ENCODE assay signal across 8 cellular contexts in the genomic region with DNA sequence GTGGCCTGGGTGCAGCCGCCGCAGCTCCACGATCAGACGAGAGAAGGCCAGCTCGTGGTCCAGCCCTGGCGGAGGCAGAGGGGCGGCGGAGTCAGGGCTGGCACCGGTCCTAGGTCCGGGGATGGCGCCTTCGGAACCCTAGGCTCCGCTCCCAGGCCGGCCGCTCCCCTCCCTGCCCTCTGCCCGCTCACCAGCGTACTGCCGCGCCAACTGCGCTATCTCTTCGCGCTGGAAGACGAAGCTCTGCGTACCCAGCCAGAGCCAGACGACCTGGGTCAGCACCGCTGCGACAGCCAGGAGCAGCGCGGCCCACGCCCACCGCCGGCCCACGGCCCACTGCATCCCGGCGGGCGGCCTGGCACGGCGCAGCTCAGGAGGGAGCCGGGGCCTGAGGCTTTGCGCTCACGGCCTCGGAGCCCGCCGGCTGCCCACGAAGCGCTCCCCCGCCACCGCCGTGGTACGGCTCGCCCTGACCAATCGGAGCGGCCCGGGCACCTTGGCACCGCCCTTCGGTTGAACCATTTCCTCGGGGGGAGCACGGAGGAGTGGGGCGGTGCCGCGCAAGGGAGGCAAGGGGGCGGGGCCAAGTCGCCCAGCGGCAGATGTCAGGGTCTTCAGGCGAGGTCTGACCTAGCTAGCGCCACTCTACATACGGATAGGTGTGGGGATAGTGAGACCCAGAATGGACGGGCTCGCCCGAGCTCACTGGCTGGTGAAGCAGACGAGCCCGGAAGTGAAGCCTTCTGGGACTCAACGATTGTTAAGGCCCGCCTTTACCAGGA. TPM values are rescaled to one million over a fixed set of nuclear protein-coding genes. Genes with fewer than 3 reads are reported as not detected.
DNase-seq lines count a peak whose midpoint lies in the region; ATAC-seq, FAIRE-seq and TF ChIP-seq lines count a peak whose summit lies in the region.

A gene (minus strand): TSS at position 432 of the 782 bp plus-strand sequence. CDS start 90 bp downstream, at position 342.

- H3K36me3 ChIP-seq in ascending aorta: no peaks in the 10 kb centered on the region

- intact Hi-C loops in ascending aorta (cut with DNase I) (loop anchor here (1.0 kb wide), 2 partner anchors 9 to 29 kb away; a partner anchor contains a TSS), right cardiac atrium (cut with DNase I) (loop anchor here in 1 of 4 donors (10.0 kb wide), 1 partner anchor 67 kb away; no protein-coding TSS in a partner anchor)

- peak within 1 kb of the TSS; percentile 87 for H3K27ac Mint-ChIP-seq in T-helper 2 cell treated with Interferon-gamma antibody and Interleukin-4, amounts not matched to agents 5 μg/mL and 100 μg/mL, for 36 hours

- peak in 2 of 3 experiments; percentile 4 to 7 for TF ChIP-seq CTCF in ascending aorta (IDR thresholded peaks at IDR 0.05)

- H3K4me3 ChIP-seq in ascending aorta (peak within 1 kb of the TSS; percentile 61 to 83), right cardiac atrium (ENCODE audit: low read length) (peak within 1 kb of the TSS; percentile 49)

- under 1% methylated on average over 74 of the region's 74 CpGs for WGBS in right cardiac atrium

- no peaks in the 10 kb centered on the region for H3K27me3 ChIP-seq in ascending aorta
- no peaks in the 10 kb centered on the region for H3K27me3 ChIP-seq in right cardiac atrium (ENCODE audit: control insufficient read depth, insufficient read depth)

- H3K27ac ChIP-seq in ascending aorta: peak within 1 kb of the TSS; percentile 76 to 79
- H3K27ac ChIP-seq in right cardiac atrium (ENCODE audit: low read length): peak within 1 kb of the TSS; percentile 80

- peak; percentile 93 for ATAC-seq in GM18502 (IDR thresholded peaks at IDR 0.05; ENCODE audit: poor library complexity, unreplicated experiment)
- peak; percentile 81 for ATAC-seq in HG02943 (IDR thresholded peaks at IDR 0.05; ENCODE audit: low read depth, unreplicated experiment)
- ATAC-seq in right cardiac atrium: peak; percentile 95 to 96

- H3K4me1 ChIP-seq in ascending aorta (peaks cover 0 to 13% of the 10 kb centered on the region in 2 donors), right cardiac atrium (ENCODE audit: control insufficient read depth, insufficient read depth, low read length) (no peaks in the 10 kb centered on the region)

- no peaks in the 10 kb centered on the region for H3K9me3 ChIP-seq in ascending aorta
- H3K9me3 ChIP-seq in right cardiac atrium (ENCODE audit: control insufficient read depth, low read length): no peaks in the 10 kb centered on the region

- peak; percentile 88 for FAIRE-seq in urothelium cell line (lab: Jason Lieb, UNC)

- H3K36me3 Mint-ChIP-seq in T-helper 2 cell treated with Interferon-gamma antibody and Interleukin-4, amounts not matched to agents 5 μg/mL and 100 μg/mL, for 36 hours (ENCODE audit: low read depth): peaks cover 14% of the 10 kb centered on the region

- no peaks in the 10 kb centered on the region for H3K27me3 Mint-ChIP-seq in T-helper 2 cell treated with Interferon-gamma antibody and Interleukin-4, amounts not matched to agents 5 μg/mL and 100 μg/mL, for 36 hours (ENCODE audit: low read depth)

- peak within 1 kb of the TSS; percentile 97 for H3K4me3 Mint-ChIP-seq in T-helper 2 cell treated with Interferon-gamma antibody and Interleukin-4, amounts not matched to agents 5 μg/mL and 100 μg/mL, for 36 hours

- H3K4me1 Mint-ChIP-seq in T-helper 2 cell treated with Interferon-gamma antibody and Interleukin-4, amounts not matched to agents 5 μg/mL and 100 μg/mL, for 36 hours (ENCODE audit: low read depth): peaks cover 22% of the 10 kb centered on the region

- H3K9me3 Mint-ChIP-seq in T-helper 2 cell treated with Interferon-gamma antibody and Interleukin-4, amounts not matched to agents 5 μg/mL and 100 μg/mL, for 36 hours: no peaks in the 10 kb centered on the region

- peak; percentile 92 to 97 for DNase-seq in NCI-H1930 (lab: John Stamatoyannopoulos, UW)
- peak; percentile 94 for DNase-seq in T-helper 2 cell treated with Interferon-gamma antibody and Interleukin-4, amounts not matched to agents 5 μg/mL and 100 μg/mL, for 36 hours (ENCODE audit: low spot score)
- peak; percentile 54 to 94 for DNase-seq in ascending aorta (ENCODE audit: low spot score in 2 of 2)
- DNase-seq in right cardiac atrium: peak; percentile 95 to 98 (median 98)
- DNase-seq in pulmonary artery endothelial cell (ENCODE audit: low read depth, low spot score): peak; percentile 74
- DNase-seq in urothelium cell line (ENCODE audit: low spot score): peak; percentile 94

RNA-seq across cellular contexts. Expression of the gene that starts here (rescaled TPM):
- total RNA-seq in ascending aorta (61.3 TPM), right cardiac atrium (10 to 100 TPM; 28.6 to 37.2 (median 35.5) TPM), pulmonary artery endothelial cell (59.9 and 66.2 TPM in 2 replicates)
- polyA plus RNA-seq in right cardiac atrium: 36.0 TPM

Comparison
In these comparisons a context has a peak if more than half of its experiments do, and no peak if none do; other contexts are left out.
1. Peak in every context shown above with its lines: DNase-seq, ATAC-seq, H3K4me3 ChIP-seq and H3K27ac ChIP-seq.